9 cellular contexts compared by ENCODE assay signal in genomic region chr10:73965267-73965889, GRCh38. TPM values are rescaled to one million over a fixed set of nuclear protein-coding genes. Genes with fewer than 3 reads are reported as not detected.
A peak's percentile ranks its signal among the peaks of the same experiment; 100 is the strongest.
DNase-seq lines count a peak whose midpoint lies in the region; ATAC-seq and TF ChIP-seq lines count a peak whose summit lies in the region.
"Not testable (repeated sequence)": the region's sequence is repeated elsewhere in the genome, so short reads cannot be mapped to it uniquely, and the experiment has no call there.
"Had no signal": no experiment of that assay in that cellular context is flagged by ENCODE, and none has a peak within 500 bp of the region (broad histone marks: within the 10 kb centered on the region; RNA-seq: fewer than 3 reads in every experiment).

No MANE protein-coding gene starts in this region.

- not testable (repeated sequence) for TF ChIP-seq EP300 in tibial nerve (IDR thresholded peaks at IDR 0.05)

- intact Hi-C loops in right cardiac atrium (cut with DNase I); prostate gland (cut with DNase I): not testable (repeated sequence)

- H3K18ac ChIP-seq in mesendoderm (ENCODE audit: low read length) = peak overlapping the region; percentile 96

- not testable (repeated sequence) for H3K9me3 ChIP-seq in MG63; ectodermal cell (ENCODE audit: control insufficient read depth, low read length); right cardiac atrium (ENCODE audit: control insufficient read depth, low read length); prostate gland; tibial nerve

- peak overlapping the region; percentile 67 for H3K9ac ChIP-seq in mesendoderm (ENCODE audit: low read length)

- H3K23ac ChIP-seq in mesendoderm (ENCODE audit: low read length) = not testable (repeated sequence)

- TF ChIP-seq POLR2A in prostate gland (IDR thresholded peaks at IDR 0.05); tibial nerve (IDR thresholded peaks at IDR 0.05): not testable (repeated sequence)

- not testable (repeated sequence) for TF ChIP-seq CTCF in prostate gland (IDR thresholded peaks at IDR 0.05); tibial nerve (IDR thresholded peaks at IDR 0.05)

- 74 to 93% (median 84%) methylated on average over 12 of the region's 12 CpGs for WGBS in adipose tissue, 3 donors
- WGBS in ectodermal cell, 2 experiments = 72 to 77% methylated on average over 12 of the region's 12 CpGs
- 80% methylated on average over 12 of the region's 12 CpGs for WGBS in right cardiac atrium
- no CpG with 5 or more reads among the region's 12 CpGs for WGBS in mesendoderm (ENCODE audit: extremely low coverage, insufficient coverage, low lambda C conversion rate)
- 80% methylated on average over 12 of the region's 12 CpGs for whole genome bisulfite sequencing in prostate gland
- WGBS in tibial nerve, 2 donors = 75 to 77% methylated on average over 12 of the region's 12 CpGs

- not testable (repeated sequence) for H3K36me3 ChIP-seq in MG63; ectodermal cell (ENCODE audit: control insufficient read depth, insufficient read depth, low read length); mesendoderm (ENCODE audit: control insufficient read depth, insufficient read depth, low read length); prostate gland; tibial nerve

- not testable (repeated sequence) for H3K27me3 ChIP-seq in MG63; ectodermal cell (ENCODE audit: control insufficient read depth, insufficient read depth, low read length, poor library complexity, severe bottlenecking); right cardiac atrium (ENCODE audit: control insufficient read depth, insufficient read depth); mesendoderm (ENCODE audit: insufficient read depth, low read length, poor library complexity); prostate gland (replicated peaks; ENCODE audit: insufficient read depth); tibial nerve

- not testable (repeated sequence) for H4K8ac ChIP-seq in mesendoderm (ENCODE audit: low read depth, low read length)

- peak overlapping the region; percentile 95 for H2BK5ac ChIP-seq in mesendoderm (ENCODE audit: low read length)

- peak overlapping the region; percentile 53 for H4K5ac ChIP-seq in mesendoderm (ENCODE audit: low read length)

- H3K79me2 ChIP-seq in mesendoderm (ENCODE audit: control insufficient read depth, insufficient read depth, low read length) = not testable (repeated sequence)

- peak overlapping the region; percentile 92 for H3K4ac ChIP-seq in mesendoderm (ENCODE audit: low read depth, low read length)

- peak overlapping the region; percentile 88 for H3K56ac ChIP-seq in mesendoderm (ENCODE audit: low read length)

- ATAC-seq in right cardiac atrium = peak in 1 of 2 donors; percentile 62

- peak overlapping the region; percentile 52 for H2AK5ac ChIP-seq in mesendoderm (ENCODE audit: low read length)

- H2BK15ac ChIP-seq in mesendoderm (replicated peaks; ENCODE audit: low read depth) = not testable (repeated sequence)

- DNase-seq in Daoy (ENCODE audit: low read depth) = peak; percentile 64
- DNase-seq in MG63 = peak; percentile 47
- not testable (repeated sequence) for DNase-seq in right cardiac atrium; mesendoderm; prostate gland (ENCODE audit: low spot score); tibial nerve (ENCODE audit: low spot score in 2 of 2)

- not testable (repeated sequence) for H3K79me1 ChIP-seq in mesendoderm (ENCODE audit: low read length)

- H3K4me1 ChIP-seq in ectodermal cell (ENCODE audit: control insufficient read depth, insufficient read depth, low read length) (peaks cover 17% of the 10 kb centered on the region), mesendoderm (ENCODE audit: control insufficient read depth, low read depth, low read length) (peaks cover 14% of the 10 kb centered on the region), tibial nerve (peaks cover 0 to 33% (median 6%) of the 10 kb centered on the region in 4 donors)
- not testable (repeated sequence) for H3K4me1 ChIP-seq in right cardiac atrium (ENCODE audit: control insufficient read depth, insufficient read depth, low read length); prostate gland (replicated peaks)

- H3K4me3 ChIP-seq in MG63; ectodermal cell (ENCODE audit: insufficient read depth, low read depth, low read length); right cardiac atrium (ENCODE audit: low read length); mesendoderm (ENCODE audit: low read length); prostate gland; tibial nerve: not testable (repeated sequence)

- H2BK120ac ChIP-seq in mesendoderm (ENCODE audit: low read depth, low read length) = peak overlapping the region; percentile 99

- H3K27ac ChIP-seq in adipose tissue (ENCODE audit: low read depth, low read length) (peak overlapping the region; percentile 38), ectodermal cell (ENCODE audit: insufficient read depth, low read depth, low read length, poor library complexity, severe bottlenecking) (peak overlapping the region; percentile 98), right cardiac atrium (ENCODE audit: low read length) (peak overlapping the region; percentile 58), mesendoderm (ENCODE audit: low read depth, low read length) (peak overlapping the region; percentile 98), prostate gland (peak overlapping the region; percentile 73 to 81), tibial nerve (peak overlapping the region; percentile 5 to 83 (median 74))

- H3K4me2 ChIP-seq in mesendoderm (ENCODE audit: low read length) = not testable (repeated sequence)

RNA-seq across cellular contexts. Expression of gene VCL, which starts 32.5 kb away (rescaled TPM):
- 98.4 and 115 TPM in 2 replicates for total RNA-seq in Daoy (2014; rRNA removed; shearing (Covaris generic))
- total RNA-seq in MG63 (2014; rRNA removed; shearing (Covaris generic); ENCODE audit: low replicate concordance) = 109 and 112 TPM in 2 replicates
- 10 to 100 TPM; 12.9 to 64.5 (median 20.1) TPM for polyA plus RNA-seq in adipose tissue
- polyA plus RNA-seq in ectodermal cell (2013, experiment 1 of 4) = 174 TPM
- polyA plus RNA-seq in ectodermal cell (2013, experiment 2 of 4) = 196 TPM
- polyA plus RNA-seq in ectodermal cell (2013, experiment 3 of 4) = 117 TPM
- 134 TPM for polyA plus RNA-seq in ectodermal cell (2013, experiment 4 of 4)
- total RNA-seq in right cardiac atrium = 100 to 1,000 TPM; 203 to 246 (median 224) TPM
- polyA plus RNA-seq in right cardiac atrium = 74.6 TPM
- 212 TPM for polyA plus RNA-seq in mesendoderm (2013, experiment 1 of 2)
- 218 TPM for polyA plus RNA-seq in mesendoderm (2013, experiment 2 of 2)
- total RNA-seq in prostate gland = 100 to 1,000 TPM in 1 of 2 donors, 10 to 100 TPM in 1; 97.2 to 285 TPM
- total RNA-seq in tibial nerve = 100 to 1,000 TPM in 2 of 4 donors, 10 to 100 TPM in 2; 99.2 to 120 (median 106) TPM

RNA-seq across cellular contexts. Expression of gene PLAU, which starts 54.4 kb away (rescaled TPM):
- total RNA-seq in Daoy (2014; rRNA removed; shearing (Covaris generic)) = 159 and 165 TPM in 2 replicates
- 169 and 219 TPM in 2 replicates for total RNA-seq in MG63 (2014; rRNA removed; shearing (Covaris generic); ENCODE audit: low replicate concordance)
- polyA plus RNA-seq in adipose tissue (100 to 1,000 TPM in 1 of 3 donors, 10 to 100 TPM in 1, 1 to 10 TPM in 1; 3.6 to 175 (median 29.8) TPM), right cardiac atrium (7.0 TPM)
- 28.0 TPM for polyA plus RNA-seq in ectodermal cell (2013, experiment 1 of 4)
- 23.5 TPM for polyA plus RNA-seq in ectodermal cell (2013, experiment 2 of 4)
- 23.1 TPM for polyA plus RNA-seq in ectodermal cell (2013, experiment 3 of 4)
- polyA plus RNA-seq in ectodermal cell (2013, experiment 4 of 4) = 24.9 TPM
- total RNA-seq in right cardiac atrium (1 to 10 TPM; 4.8 to 7.1 (median 5.6) TPM), prostate gland (10 to 100 TPM in 1 of 2 donors, 1 to 10 TPM in 1; 7.1 to 11.0 TPM), tibial nerve (1 to 10 TPM; 2.5 to 7.8 (median 3.5) TPM)
- 15.7 TPM for polyA plus RNA-seq in mesendoderm (2013, experiment 1 of 2)
- polyA plus RNA-seq in mesendoderm (2013, experiment 2 of 2) = 15.6 TPM
- total RNA-seq: SK-MEL-5 had no signal

Comparison
In these comparisons a context has a peak if more than half of its experiments do, and no peak if none do; other contexts are left out.
1. H3K27ac ChIP-seq: peak in every context shown above with its lines; median percentile 98 in ectodermal cell; 98 in mesendoderm; 77 in prostate gland; 74 in tibial nerve; 58 in right cardiac atrium; 38 in adipose tissue.
2. RNA of gene PLAU, which starts 54.4 kb away (total RNA-seq): 169 to 219 TPM in MG63 and 159 to 165 TPM in Daoy; 7.1 to 11.0 TPM in prostate gland, 4.8 to 7.1 TPM in right cardiac atrium and 2.5 to 7.8 TPM in tibial nerve; every median in the first group is over 10 times any median in the second.